Comparison of ENCODE assay signal across 27 cellular contexts in the genomic region with DNA sequence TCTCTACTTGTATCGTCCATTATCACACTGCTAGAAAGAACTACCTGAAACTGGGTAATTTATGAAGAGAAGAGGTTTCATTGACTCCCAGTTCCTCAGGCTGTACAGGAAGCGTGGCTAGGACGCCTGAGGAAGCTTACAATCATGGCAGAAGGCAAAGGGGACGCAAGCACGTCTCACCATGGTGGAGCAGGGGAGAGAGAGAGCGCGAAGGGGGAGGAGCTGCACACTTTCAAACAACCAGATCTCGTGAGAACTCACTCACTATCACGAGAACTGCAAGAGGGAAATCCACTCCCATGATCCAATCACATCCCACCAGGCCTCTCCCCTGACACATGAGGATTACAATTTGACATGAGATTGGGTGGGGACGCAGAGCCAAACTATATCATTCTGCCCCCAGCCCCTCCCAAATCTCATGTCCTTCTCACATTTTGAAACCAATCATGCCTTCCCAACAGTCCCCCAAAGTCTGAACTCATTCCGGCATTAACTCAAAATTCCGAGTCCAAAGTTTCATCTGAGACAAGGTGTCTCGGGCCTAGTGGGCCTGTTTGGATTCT. TPM values are rescaled to one million over a fixed set of nuclear protein-coding genes. Genes with fewer than 3 reads are reported as not detected.
"Had no signal": no experiment of that assay in that cellular context is flagged by ENCODE, and none has a peak within 500 bp of the region (broad histone marks: within the 10 kb centered on the region; RNA-seq: fewer than 3 reads in every experiment).

No MANE protein-coding gene starts in this region.

- DNase-seq: dermis blood vessel endothelial cell; effector memory CD4-positive, alpha-beta T cell; foreskin keratinocyte; left colon; mucosa of descending colon; naive B cell; pancreas; spleen; stimulated activated CD4-positive, alpha-beta T cell treated with anti-CD3 and anti-CD28 coated beads, Interleukin-4, amount 100 ng/mL, for 4 hours; stimulated activated naive CD8-positive, alpha-beta T cell treated with anti-CD3 and anti-CD28 coated beads, Interleukin-15, Interleukin-2, amounts not matched to agents 100 U/mL and 50 U/mL, for 24 hours; substantia nigra; upper lobe of left lung; uterus had no signal

- H3K27ac ChIP-seq: coronary artery, esophagus muscularis mucosa, foreskin keratinocyte, gastroesophageal sphincter, heart left ventricle, hepatocyte, neutrophil, pancreas, right atrium auricular region, skin epidermis, spleen, thoracic aorta, tibial nerve, upper lobe of left lung, uterus had no signal

- H3K4me1 ChIP-seq: foreskin keratinocyte, pancreas had no signal

- H3K9me3 ChIP-seq: gastroesophageal sphincter, heart left ventricle, mucosa of descending colon, neutrophil, pancreas, thoracic aorta, upper lobe of left lung, uterus had no signal

- ATAC-seq: foreskin keratinocyte; gastroesophageal sphincter; left colon; mucosa of descending colon; pancreas; stimulated activated memory B cell treated with anti-CD40 and anti-IgM and Interleukin-4, amounts not matched to agents 10 μg/mL and 1 μg/mL and 100 μg/mL, for 72 hours; stimulated activated naive CD8-positive, alpha-beta T cell treated with anti-CD3 and anti-CD28 coated beads, Interleukin-15, Interleukin-2, amounts not matched to agents 100 U/mL and 50 U/mL, for 24 hours had no signal

- H3K4me3 ChIP-seq: coronary artery, esophagus muscularis mucosa, gastroesophageal sphincter, heart left ventricle, hepatocyte, lung, mucosa of descending colon, pancreas, right atrium auricular region, skin epidermis, spleen, thoracic aorta, tibial nerve, upper lobe of left lung, uterus had no signal

- H3K36me3 ChIP-seq: esophagus muscularis mucosa, gastroesophageal sphincter, heart left ventricle, neutrophil, pancreas, right atrium auricular region, spleen, thoracic aorta, tibial nerve, upper lobe of left lung, uterus had no signal

RNA-seq across cellular contexts. Expression of a gene that starts 8.0 kb away (rescaled TPM):
- total RNA-seq: epithelial cell of proximal tubule, foreskin keratinocyte, kidney epithelial cell, right atrium auricular region, thoracic aorta had no signal
